Comparison of ENCODE assay signal across 14 cellular contexts in genomic region chr2:208648368-208648767, GRCh38.
"Had no signal": no experiment of that assay in that cellular context is flagged by ENCODE, and none has a peak within 500 bp of the region (broad histone marks: within the 10 kb centered on the region; RNA-seq: fewer than 3 reads in every experiment).

No MANE protein-coding gene starts in this region.

- H3K9me3 Mint-ChIP-seq: endodermal cell had no signal

- H3K9me3 ChIP-seq: left lung, testis, upper lobe of right lung had no signal

- H3K27me3 Mint-ChIP-seq: activated CD4-positive, alpha-beta memory T cell treated with anti-CD3 and anti-CD28 coated beads for 36 hours; activated naive CD8-positive, alpha-beta T cell; stimulated activated naive CD8-positive, alpha-beta T cell treated with anti-CD3 and anti-CD28 coated beads, Interleukin-15, amount 100 ng/mL, for 72 hours had no signal

- ATAC-seq: left lung; stimulated activated naive CD8-positive, alpha-beta T cell treated with anti-CD3 and anti-CD28 coated beads, Interleukin-15, amount 100 ng/mL, for 72 hours; upper lobe of right lung had no signal

- H3K4me1 ChIP-seq: left lung, testis, upper lobe of right lung had no signal

- H3K36me3 Mint-ChIP-seq: activated CD4-positive, alpha-beta memory T cell treated with anti-CD3 and anti-CD28 coated beads for 36 hours; activated naive CD8-positive, alpha-beta T cell had no signal

- H3K4me3 Mint-ChIP-seq: activated CD4-positive, alpha-beta memory T cell treated with anti-CD3 and anti-CD28 coated beads for 36 hours; activated naive CD8-positive, alpha-beta T cell; endodermal cell; stimulated activated naive CD8-positive, alpha-beta T cell treated with anti-CD3 and anti-CD28 coated beads, Interleukin-15, amount 100 ng/mL, for 72 hours had no signal

- H3K4me3 ChIP-seq: left lung, testis, upper lobe of right lung had no signal

- DNase-seq: activated CD4-positive, alpha-beta memory T cell treated with anti-CD3 and anti-CD28 coated beads for 36 hours; activated gamma-delta T cell; activated T-cell treated with anti-CD3 and anti-CD28 coated beads, Interleukin-2, amount 50 U/mL, for 48 hours; brain microvascular endothelial cell; cerebellar nuclear complex; endodermal cell; hypothalamus; left lung; stimulated activated CD4-positive, alpha-beta T cell treated with anti-CD3 and anti-CD28 coated beads, Interleukin-15, amount 100 ng/mL, for 24 hours; stimulated activated CD4-positive, alpha-beta T cell treated with anti-CD3 and anti-CD28 coated beads, Interleukin-4, amount 100 ng/mL, for 4 hours; stimulated activated naive CD8-positive, alpha-beta T cell treated with anti-CD3 and anti-CD28 coated beads, Interleukin-15, amount 100 ng/mL, for 72 hours; testis; upper lobe of right lung had no signal

- H3K4me1 Mint-ChIP-seq: stimulated activated naive CD8-positive, alpha-beta T cell treated with anti-CD3 and anti-CD28 coated beads, Interleukin-15, amount 100 ng/mL, for 72 hours had no signal

- H3K27ac Mint-ChIP-seq: activated CD4-positive, alpha-beta memory T cell treated with anti-CD3 and anti-CD28 coated beads for 36 hours; activated naive CD8-positive, alpha-beta T cell; endodermal cell; stimulated activated naive CD8-positive, alpha-beta T cell treated with anti-CD3 and anti-CD28 coated beads, Interleukin-15, amount 100 ng/mL, for 72 hours had no signal

- H3K36me3 ChIP-seq: brain microvascular endothelial cell, left lung, upper lobe of right lung had no signal

- H3K27me3 ChIP-seq: brain microvascular endothelial cell, left lung, testis, upper lobe of right lung had no signal
